In the genomic region with DNA sequence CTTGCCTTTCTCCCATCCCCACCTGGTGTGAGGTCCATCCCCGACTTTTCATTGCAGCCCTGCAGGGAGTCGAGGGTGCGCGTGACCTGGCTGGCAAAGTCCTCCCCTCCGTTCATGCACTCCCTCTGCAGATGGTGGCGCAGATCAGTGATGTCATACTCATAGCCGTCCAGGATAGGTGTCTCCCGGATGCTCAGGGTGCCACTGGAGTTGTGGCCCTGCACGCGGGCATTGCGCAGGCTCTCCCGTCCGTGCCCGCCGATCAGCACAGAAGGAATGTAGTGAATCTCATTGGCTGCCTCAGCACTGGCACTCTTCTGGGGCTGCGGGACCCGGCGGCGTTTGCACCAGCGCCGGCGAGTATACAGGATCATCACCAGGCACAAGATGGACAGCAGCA, we compare ENCODE assay signal across 19 cellular contexts.
A peak's percentile ranks its signal among the peaks of the same experiment; 100 is the strongest.
DNase-seq lines count a peak whose midpoint lies in the region; ATAC-seq, FAIRE-seq and TF ChIP-seq lines count a peak whose summit lies in the region.
"Had no signal": no experiment of that assay in that cellular context is flagged by ENCODE, and none has a peak within 500 bp of the region (broad histone marks: within the 10 kb centered on the region; RNA-seq: fewer than 3 reads in every experiment).

No MANE protein-coding gene starts in this region.

- H3K4me3 ChIP-seq in K562: peak overlapping the region; percentile 21
- H3K4me3 ChIP-seq: GM23248, SJCRH30 had no signal

- no peak for TF ChIP-seq POLR2A in K562 (conservative IDR thresholded peaks at IDR 0.05)

- H3K27me3 ChIP-seq in K562 (ENCODE audit: control insufficient read depth in 2 of 2, insufficient read depth in 2 of 2, low read length in 2 of 2): peaks cover 0 to 6% of the 10 kb centered on the region in 2 experiments; a peak in 1 of 5 replicates
- H3K27me3 ChIP-seq: BE2C, SJCRH30 had no signal

- DNase-seq in NCI-H2081 (lab: John Stamatoyannopoulos, UW) (peak; percentile 74 to 81), NCI-H2081 treated with DMSO at 0.1 percent for 48 hours (lab: John Stamatoyannopoulos, UW) (no peak), NCI-H510A treated with DMSO at 0.1 percent for 48 hours (lab: John Stamatoyannopoulos, UW) (peak; percentile 85), K562 (ENCODE audit: extremely low read depth in 1 of 4, low spot score in 3 of 4) (peak in 1 of 4 experiments; percentile 18), urothelium cell line (ENCODE audit: low spot score) (peak; percentile 85)
- DNase-seq in activated effector memory CD4-positive, alpha-beta T cell treated with anti-CD3 and anti-CD28 coated beads, Interleukin-2, amount 50 U/mL, for 16 hours: no peak
- DNase-seq: BE2C; Caco-2; CD4-positive, CD25-positive, alpha-beta regulatory T cell; GM23248; HCEC 1CT; KBM-7; NCI-H69; SJCRH30 had no signal

- FAIRE-seq in K562 (lab: Jason Lieb, UNC): no peak
- FAIRE-seq in urothelium cell line (lab: Jason Lieb, UNC): peak; percentile 77
- FAIRE-seq: A204.1, GM12891 had no signal

- no peak overlapping the region for H3K27ac ChIP-seq in K562 (ENCODE audit: extremely low read depth, low read depth, low read length)
- H3K27ac ChIP-seq: GM23248, RWPE1, SJCRH30 had no signal

- no peaks in the 10 kb centered on the region for H3K9me1 ChIP-seq in K562 (ENCODE audit: control insufficient read depth, insufficient read depth, low read length)

- H3K9ac ChIP-seq in K562 (ENCODE audit: insufficient read depth in 1 of 2, low read depth in 2 of 2, low read length in 2 of 2): no peak overlapping the region
- H3K9ac ChIP-seq: GM23248 had no signal

- H2AFZ ChIP-seq in K562 (ENCODE audit: low read depth, low read length): peak overlapping the region; percentile 22; the same call in 1 of the 2 replicates
- H2AFZ ChIP-seq: GM23248 had no signal

- in situ Hi-C loops in K562 (cut with MboI): no loop called here

- no peak for TF ChIP-seq CTCF in K562 (IDR thresholded peaks at IDR 0.05 in 2 of 3, conservative IDR thresholded peaks at IDR 0.05 in 1 of 3; ENCODE audit: insufficient read depth in 2 of 3, low read depth in 1 of 3, low read length in 3 of 3)

- no peaks in the 10 kb centered on the region for H3K9me3 ChIP-seq in K562 (replicated peaks; ENCODE audit: control insufficient read depth, insufficient read depth, low read depth, low read length)
- H3K9me3 ChIP-seq: BE2C, Caco-2, SJCRH30 had no signal

- peak overlapping the region; percentile 33 for H3K4me2 ChIP-seq in K562 (ENCODE audit: insufficient read depth, low read length)

- POLR2A ChIA-PET in K562 (lab: Yijun Ruan, JAX): no interaction called here

- no peak for TF ChIP-seq RAD21 in K562 (CRISPR knock-in tag; conservative IDR thresholded peaks at IDR 0.05 in 1 of 2, IDR thresholded peaks at IDR 0.05 in 1 of 2)

- 2% methylated on average over 22 of the region's 22 CpGs for WGBS in K562 (ENCODE audit: insufficient coverage, low coverage, missing lambda C conversion rate)

- CTCF ChIA-PET in K562 (lab: Yijun Ruan, JAX; ENCODE audit: low intra/inter-chr PET ratio): no interaction called here

- no peak for TF ChIP-seq EP300 in K562 (IDR thresholded peaks at IDR 0.05; ENCODE audit: low read length)

- peaks cover 0 to 5% of the 10 kb centered on the region in 2 experiments; a peak in 1 of 5 replicates for H3K4me1 ChIP-seq in K562 (replicated peaks in 1 of 2; ENCODE audit: control insufficient read depth in 2 of 2, insufficient read depth in 2 of 2, low read length in 2 of 2)
- H3K4me1 ChIP-seq: BE2C, Caco-2, SJCRH30 had no signal

- intact Hi-C loops in K562 (cut with micrococcal nuclease): no loop called here

- H3K79me2 ChIP-seq in K562 (ENCODE audit: control insufficient read depth, insufficient read depth, low read length): no peaks in the 10 kb centered on the region

- H3K36me3 ChIP-seq in K562 (ENCODE audit: control insufficient read depth, insufficient read depth, low read length): no peaks in the 10 kb centered on the region
- H3K36me3 ChIP-seq: BE2C, SJCRH30 had no signal

- ATAC-seq in K562: peak; percentile 79
- no peak for ATAC-seq in HG02678 (IDR thresholded peaks at IDR 0.05; ENCODE audit: unreplicated experiment)
- ATAC-seq in HG02763 (IDR thresholded peaks at IDR 0.05; ENCODE audit: unreplicated experiment): no peak

- no TSS peak for BruUV-seq in K562 (replicated peaks; lab: Mats Ljungman, UMichigan)

- H4K20me1 ChIP-seq in K562 (replicated peaks; ENCODE audit: control insufficient read depth, insufficient read depth, low read length): no peaks in the 10 kb centered on the region

TF ChIP-seq in K562, 482 proteins besides CTCF, POLR2A, EP300 and RAD21 (continues in another document):
- TF ChIP-seq CREM (IDR thresholded peaks at IDR 0.05; ENCODE audit: low read depth): peak; percentile 89
- TF ChIP-seq CCAR2 (IDR thresholded peaks at IDR 0.05; ENCODE audit: low read depth, low read length): no peak
- TF ChIP-seq HEY1 (CRISPR knock-in tag; IDR thresholded peaks at IDR 0.05; ENCODE audit: borderline replicate concordance): no peak
- TF ChIP-seq CHCHD3 (CRISPR knock-in tag; IDR thresholded peaks at IDR 0.05): no peak
- TF ChIP-seq, protein P1, sequence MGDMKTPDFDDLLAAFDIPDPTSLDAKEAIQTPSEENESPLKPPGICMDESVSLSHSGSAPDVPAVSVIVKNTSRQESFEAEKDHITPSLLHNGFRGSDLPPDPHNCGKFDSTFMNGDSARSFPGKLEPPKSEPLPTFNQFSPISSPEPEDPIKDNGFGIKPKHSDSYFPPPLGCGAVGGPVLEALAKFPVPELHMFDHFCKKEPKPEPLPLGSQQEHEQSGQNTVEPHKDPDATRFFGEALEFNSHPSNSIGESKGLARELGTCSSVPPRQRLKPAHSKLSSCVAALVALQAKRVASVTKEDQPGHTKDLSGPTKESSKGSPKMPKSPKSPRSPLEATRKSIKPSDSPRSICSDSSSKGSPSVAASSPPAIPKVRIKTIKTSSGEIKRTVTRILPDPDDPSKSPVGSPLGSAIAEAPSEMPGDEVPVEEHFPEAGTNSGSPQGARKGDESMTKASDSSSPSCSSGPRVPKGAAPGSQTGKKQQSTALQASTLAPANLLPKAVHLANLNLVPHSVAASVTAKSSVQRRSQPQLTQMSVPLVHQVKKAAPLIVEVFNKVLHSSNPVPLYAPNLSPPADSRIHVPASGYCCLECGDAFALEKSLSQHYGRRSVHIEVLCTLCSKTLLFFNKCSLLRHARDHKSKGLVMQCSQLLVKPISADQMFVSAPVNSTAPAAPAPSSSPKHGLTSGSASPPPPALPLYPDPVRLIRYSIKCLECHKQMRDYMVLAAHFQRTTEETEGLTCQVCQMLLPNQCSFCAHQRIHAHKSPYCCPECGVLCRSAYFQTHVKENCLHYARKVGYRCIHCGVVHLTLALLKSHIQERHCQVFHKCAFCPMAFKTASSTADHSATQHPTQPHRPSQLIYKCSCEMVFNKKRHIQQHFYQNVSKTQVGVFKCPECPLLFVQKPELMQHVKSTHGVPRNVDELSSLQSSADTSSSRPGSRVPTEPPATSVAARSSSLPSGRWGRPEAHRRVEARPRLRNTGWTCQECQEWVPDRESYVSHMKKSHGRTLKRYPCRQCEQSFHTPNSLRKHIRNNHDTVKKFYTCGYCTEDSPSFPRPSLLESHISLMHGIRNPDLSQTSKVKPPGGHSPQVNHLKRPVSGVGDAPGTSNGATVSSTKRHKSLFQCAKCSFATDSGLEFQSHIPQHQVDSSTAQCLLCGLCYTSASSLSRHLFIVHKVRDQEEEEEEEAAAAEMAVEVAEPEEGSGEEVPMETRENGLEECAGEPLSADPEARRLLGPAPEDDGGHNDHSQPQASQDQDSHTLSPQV (IDR thresholded peaks at IDR 0.05): no peak
- no peak for TF ChIP-seq YY1 (IDR thresholded peaks at IDR 0.05; ENCODE audit: borderline replicate concordance in 1 of 3, control insufficient read depth in 1 of 3, extremely low read depth in 1 of 3, insufficient read depth in 3 of 3, insufficient read length in 1 of 3, insufficient replicate concordance in 2 of 3, low read depth in 1 of 3, low read length in 2 of 3)
- no peak for TF ChIP-seq HDGF (IDR thresholded peaks at IDR 0.05)
- TF ChIP-seq, protein P2, sequence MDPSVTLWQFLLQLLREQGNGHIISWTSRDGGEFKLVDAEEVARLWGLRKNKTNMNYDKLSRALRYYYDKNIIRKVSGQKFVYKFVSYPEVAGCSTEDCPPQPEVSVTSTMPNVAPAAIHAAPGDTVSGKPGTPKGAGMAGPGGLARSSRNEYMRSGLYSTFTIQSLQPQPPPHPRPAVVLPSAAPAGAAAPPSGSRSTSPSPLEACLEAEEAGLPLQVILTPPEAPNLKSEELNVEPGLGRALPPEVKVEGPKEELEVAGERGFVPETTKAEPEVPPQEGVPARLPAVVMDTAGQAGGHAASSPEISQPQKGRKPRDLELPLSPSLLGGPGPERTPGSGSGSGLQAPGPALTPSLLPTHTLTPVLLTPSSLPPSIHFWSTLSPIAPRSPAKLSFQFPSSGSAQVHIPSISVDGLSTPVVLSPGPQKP (CRISPR knock-in tag; IDR thresholded peaks at IDR 0.05): no peak
- TF ChIP-seq, protein P3, sequence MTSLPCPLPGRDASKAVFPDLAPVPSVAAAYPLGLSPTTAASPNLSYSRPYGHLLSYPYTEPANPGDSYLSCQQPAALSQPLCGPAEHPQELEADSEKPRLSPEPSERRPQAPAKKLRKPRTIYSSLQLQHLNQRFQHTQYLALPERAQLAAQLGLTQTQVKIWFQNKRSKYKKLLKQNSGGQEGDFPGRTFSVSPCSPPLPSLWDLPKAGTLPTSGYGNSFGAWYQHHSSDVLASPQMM (CRISPR knock-in tag; IDR thresholded peaks at IDR 0.05): no peak
- no peak for TF ChIP-seq SLC30A9 (CRISPR knock-in tag; IDR thresholded peaks at IDR 0.05)
- no peak for TF ChIP-seq MNT (conservative IDR thresholded peaks at IDR 0.05)

Comparison
In these comparisons a context has a peak if more than half of its experiments do, and no peak if none do; other contexts are left out.
1. DNase-seq: peak in NCI-H2081 (2 of 2), NCI-H510A treated with DMSO at 0.1 percent for 48 hours (single experiment) and urothelium cell line (single experiment); none in NCI-H2081 treated with DMSO at 0.1 percent for 48 hours (single experiment) and activated effector memory CD4-positive, alpha-beta T cell treated with anti-CD3 and anti-CD28 coated beads, Interleukin-2, amount 50 U/mL, for 16 hours (single experiment).